Comparison of ENCODE assay signal across 17 cellular contexts in genomic region chr19:10427169-10427568, GRCh38. TPM values are rescaled to one million over a fixed set of nuclear protein-coding genes. Genes with fewer than 3 reads are reported as not detected.
A peak's percentile ranks its signal among the peaks of the same experiment; 100 is the strongest.
DNase-seq lines count a peak whose midpoint lies in the region; ATAC-seq and TF ChIP-seq lines count a peak whose summit lies in the region.
"Had no signal": no experiment of that assay in that cellular context is flagged by ENCODE, and none has a peak within 500 bp of the region (broad histone marks: within the 10 kb centered on the region; RNA-seq: fewer than 3 reads in every experiment).

No MANE protein-coding gene starts in this region.

- H3K27ac Mint-ChIP-seq in activated T-cell treated with anti-CD3 and anti-CD28 coated beads, Interleukin-2, amount 50 U/mL, for 72 hours, result no peak overlapping the region
- H3K27ac Mint-ChIP-seq in activated naive CD8-positive, alpha-beta T cell treated with anti-CD3 and anti-CD28 coated beads for 36 hours, result peak overlapping the region; percentile 81
- H3K27ac Mint-ChIP-seq in neural progenitor cell, result no peak overlapping the region

- H3K4me1 Mint-ChIP-seq in activated T-cell treated with anti-CD3 and anti-CD28 coated beads, Interleukin-2, amount 50 U/mL, for 72 hours (ENCODE audit: low read depth), result peaks cover 90% of the 10 kb centered on the region
- peaks cover 69% of the 10 kb centered on the region for H3K4me1 Mint-ChIP-seq in activated naive CD8-positive, alpha-beta T cell treated with anti-CD3 and anti-CD28 coated beads for 36 hours
- peaks cover 11% of the 10 kb centered on the region for H3K4me1 Mint-ChIP-seq in neural progenitor cell

- H3K4me2 ChIP-seq in MM.1S (ENCODE audit: low read depth, low read length) (no peak overlapping the region), neural progenitor cell (no peak overlapping the region)

- H3K4me1 ChIP-seq in MM.1S (ENCODE audit: low read length) (peaks cover 37% of the 10 kb centered on the region), neural progenitor cell (no peaks in the 10 kb centered on the region)
- H3K4me1 ChIP-seq: Caco-2 had no signal

- H3K27me3 ChIP-seq in MM.1S (replicated peaks; ENCODE audit: insufficient read depth, low read length), result no peaks in the 10 kb centered on the region
- H3K27me3 ChIP-seq in neural progenitor cell, result peaks cover 100% of the 10 kb centered on the region

- H3K9me3 ChIP-seq in MM.1S (replicated peaks; ENCODE audit: insufficient read depth, low read length), result no peaks in the 10 kb centered on the region
- no peaks in the 10 kb centered on the region for H3K9me3 ChIP-seq in neural progenitor cell (ENCODE audit: low read depth)
- H3K9me3 ChIP-seq: Caco-2 had no signal

- H2AFZ ChIP-seq in MM.1S (ENCODE audit: low read length), result no peak overlapping the region
- no peak overlapping the region for H2AFZ ChIP-seq in neural progenitor cell (replicated peaks)

- H4K20me1 ChIP-seq in MM.1S (ENCODE audit: insufficient read depth, low read length) (no peaks in the 10 kb centered on the region), neural progenitor cell (ENCODE audit: low read depth) (peaks cover 28% of the 10 kb centered on the region)

- H3K79me2 ChIP-seq in MM.1S (ENCODE audit: low read length), result peaks cover 41% of the 10 kb centered on the region
- no peaks in the 10 kb centered on the region for H3K79me2 ChIP-seq in neural progenitor cell (ENCODE audit: low read depth)

- H3K9ac ChIP-seq in MM.1S (ENCODE audit: low read length) (no peak overlapping the region), neural progenitor cell (no peak overlapping the region)

- DNase-seq in activated T-cell treated with anti-CD3 and anti-CD28 coated beads, Interleukin-2, amount 50 U/mL, for 72 hours, result no peak
- DNase-seq in activated T-cell treated with anti-CD3 and anti-CD28 coated beads for 4 hours (no peak), MM.1S (no peak), neural progenitor cell (ENCODE audit: low spot score) (no peak), foreskin fibroblast (no peak)
- DNase-seq in activated naive CD8-positive, alpha-beta T cell treated with anti-CD3 and anti-CD28 coated beads for 36 hours, result no peak
- DNase-seq: Caco-2, EL, Kasumi-1, NCI-H1105 treated with DMSO at 0.1 percent for 48 hours, NCI-H2107, NCI-H69, nucleus accumbens, SHP77 treated with DMSO at 0.1 percent for 48 hours, WERI-Rb-1 had no signal

- ATAC-seq in activated T-cell treated with anti-CD3 and anti-CD28 coated beads, Interleukin-2, amount 50 U/mL, for 72 hours (replicated peaks in 1 of 2), result no peak
- no peak for ATAC-seq in HG03139 (IDR thresholded peaks at IDR 0.05; ENCODE audit: unreplicated experiment)
- no peak for ATAC-seq in GM18867 (IDR thresholded peaks at IDR 0.05; ENCODE audit: unreplicated experiment)

- H3K36me3 ChIP-seq in MM.1S (replicated peaks; ENCODE audit: insufficient read depth, low read length) (no peaks in the 10 kb centered on the region), neural progenitor cell (no peaks in the 10 kb centered on the region)
- H3K36me3 ChIP-seq: WERI-Rb-1 had no signal

- H3K4me3 Mint-ChIP-seq in activated T-cell treated with anti-CD3 and anti-CD28 coated beads, Interleukin-2, amount 50 U/mL, for 72 hours, result peak overlapping the region; percentile 0 to 45
- no peak overlapping the region for H3K4me3 Mint-ChIP-seq in activated naive CD8-positive, alpha-beta T cell treated with anti-CD3 and anti-CD28 coated beads for 36 hours
- peak overlapping the region; percentile 1 for H3K4me3 Mint-ChIP-seq in neural progenitor cell

- H3K9me3 Mint-ChIP-seq in activated T-cell treated with anti-CD3 and anti-CD28 coated beads, Interleukin-2, amount 50 U/mL, for 72 hours, result no peaks in the 10 kb centered on the region
- H3K9me3 Mint-ChIP-seq in activated naive CD8-positive, alpha-beta T cell treated with anti-CD3 and anti-CD28 coated beads for 36 hours, result no peaks in the 10 kb centered on the region
- H3K9me3 Mint-ChIP-seq in neural progenitor cell, result peaks cover 4% of the 10 kb centered on the region

- no peak overlapping the region for H3K4me3 ChIP-seq in MM.1S (ENCODE audit: low read length)
- H3K4me3 ChIP-seq in neural progenitor cell, result no peak overlapping the region
- H3K4me3 ChIP-seq in foreskin fibroblast (ENCODE audit: low read depth in 1 of 2, low read length in 2 of 2), result no peak overlapping the region

- H3F3A ChIP-seq in MM.1S (ENCODE audit: insufficient read depth, low read length), result peaks cover 36% of the 10 kb centered on the region
- peaks cover 38% of the 10 kb centered on the region for H3F3A ChIP-seq in neural progenitor cell (ENCODE audit: low read depth)

- H3K27me3 Mint-ChIP-seq in activated T-cell treated with anti-CD3 and anti-CD28 coated beads, Interleukin-2, amount 50 U/mL, for 72 hours (ENCODE audit: low read depth), result peaks cover 46% of the 10 kb centered on the region
- peaks cover 72% of the 10 kb centered on the region for H3K27me3 Mint-ChIP-seq in activated naive CD8-positive, alpha-beta T cell treated with anti-CD3 and anti-CD28 coated beads for 36 hours
- peaks cover 74% of the 10 kb centered on the region for H3K27me3 Mint-ChIP-seq in neural progenitor cell (ENCODE audit: insufficient read depth, low read depth)

- TF ChIP-seq CTCF in MM.1S (IDR thresholded peaks at IDR 0.05; ENCODE audit: low read length) (no peak), neural progenitor cell (IDR thresholded peaks at IDR 0.05) (no peak), foreskin fibroblast (IDR thresholded peaks at IDR 0.05; ENCODE audit: low read depth, low read length) (no peak)

- peaks cover 8% of the 10 kb centered on the region in 2 donors for H3K36me3 Mint-ChIP-seq in activated T-cell treated with anti-CD3 and anti-CD28 coated beads, Interleukin-2, amount 50 U/mL, for 72 hours (ENCODE audit: insufficient read depth in 2 of 2)
- peaks cover 12% of the 10 kb centered on the region for H3K36me3 Mint-ChIP-seq in activated naive CD8-positive, alpha-beta T cell treated with anti-CD3 and anti-CD28 coated beads for 36 hours
- H3K36me3 Mint-ChIP-seq in neural progenitor cell, result no peaks in the 10 kb centered on the region

- peak overlapping the region; percentile 79; the same call in 1 of the 2 replicates for H3K27ac ChIP-seq in MM.1S (ENCODE audit: low read length)
- no peak overlapping the region for H3K27ac ChIP-seq in neural progenitor cell
- H3K27ac ChIP-seq: WERI-Rb-1 had no signal

- H3K9me2 ChIP-seq in MM.1S (replicated peaks; ENCODE audit: insufficient read depth, low read length), result no peaks in the 10 kb centered on the region

RNA-seq across cellular contexts. Expression of gene PDE4A, which starts 6.8 kb away (rescaled TPM):
- total RNA-seq in activated T-cell treated with anti-CD3 and anti-CD28 coated beads, Interleukin-2, amount 50 U/mL, for 72 hours, result 10 to 100 TPM; 21.8 to 36.8 TPM
- 10 to 100 TPM; 10.6 to 11.4 TPM for total RNA-seq in activated naive CD8-positive, alpha-beta T cell treated with anti-CD3 and anti-CD28 coated beads for 36 hours
- total RNA-seq in neural progenitor cell (ENCODE audit: low replicate concordance), result 0.37 and 1.5 TPM in 2 replicates

RNA-seq across cellular contexts. Expression of gene CDC37, which starts 23.8 kb away (rescaled TPM):
- total RNA-seq in activated T-cell treated with anti-CD3 and anti-CD28 coated beads, Interleukin-2, amount 50 U/mL, for 72 hours, result 100 to 1,000 TPM; 128 to 137 TPM
- total RNA-seq in activated naive CD8-positive, alpha-beta T cell treated with anti-CD3 and anti-CD28 coated beads for 36 hours, result 100 to 1,000 TPM; 242 to 252 TPM
- 142 and 211 TPM in 2 replicates for total RNA-seq in neural progenitor cell (ENCODE audit: low replicate concordance)

RNA-seq across cellular contexts. Expression of gene TYK2, which starts 46.8 kb away (rescaled TPM):
- total RNA-seq in activated T-cell treated with anti-CD3 and anti-CD28 coated beads, Interleukin-2, amount 50 U/mL, for 72 hours, result 100 to 1,000 TPM; 174 to 222 TPM
- total RNA-seq in activated naive CD8-positive, alpha-beta T cell treated with anti-CD3 and anti-CD28 coated beads for 36 hours, result 100 to 1,000 TPM; 153 to 155 TPM
- 20.7 and 44.9 TPM in 2 replicates for total RNA-seq in neural progenitor cell (ENCODE audit: low replicate concordance)
